In the genomic region with DNA sequence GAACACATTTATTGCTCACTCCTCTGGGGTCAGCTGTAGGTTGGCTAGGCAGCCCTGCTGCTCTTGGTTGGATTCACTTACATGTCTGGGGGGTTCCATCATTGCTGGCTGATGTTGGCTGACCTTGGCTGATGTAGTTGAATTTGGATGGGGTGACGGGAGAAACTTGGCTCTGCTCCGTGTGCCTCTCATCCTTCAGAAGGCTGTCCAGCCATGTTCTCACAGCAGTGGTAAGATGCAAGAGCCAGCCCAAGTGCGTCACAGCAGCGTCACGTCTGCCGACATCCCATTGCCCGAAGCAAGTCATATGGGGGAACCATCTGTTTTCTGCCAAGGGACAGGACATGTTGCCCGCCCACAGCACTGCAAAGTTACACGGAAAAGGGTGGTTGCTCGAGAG, we compare ENCODE assay signal across 1 cellular context.
TF ChIP-seq lines count a peak whose summit lies in the region.

No MANE protein-coding gene starts in this region.

TF ChIP-seq in IMR-90, 13 proteins besides CTCF, POLR2A, EP300 and RAD21:
- peak; percentile 78 for TF ChIP-seq USF2 (IDR thresholded peaks at IDR 0.05; ENCODE audit: low read depth, low read length)
- TF ChIP-seq MAFK (IDR thresholded peaks at IDR 0.05; ENCODE audit: low read depth, low read length), result no peak
